Comparison of ENCODE assay signal across 23 cellular contexts in genomic region chr2:15686643-15687042, GRCh38.
"Had no signal": no experiment of that assay in that cellular context is flagged by ENCODE, and none has a peak within 500 bp of the region (broad histone marks: within the 10 kb centered on the region; RNA-seq: fewer than 3 reads in every experiment).

No MANE protein-coding gene starts in this region.

- H3K27ac ChIP-seq: colonic mucosa, coronary artery, dorsolateral prefrontal cortex, epithelial cell of prostate, esophagus muscularis mucosa, esophagus squamous epithelium, foreskin keratinocyte, gastrocnemius medialis, gastroesophageal sphincter, heart left ventricle, heart right ventricle had no signal

- H3K36me3 ChIP-seq: colonic mucosa, esophagus muscularis mucosa, esophagus squamous epithelium, gastrocnemius medialis, gastroesophageal sphincter, heart left ventricle, heart right ventricle had no signal

- H3K4me3 ChIP-seq: colonic mucosa, coronary artery, dorsolateral prefrontal cortex, esophagus muscularis mucosa, esophagus squamous epithelium, gastrocnemius medialis, gastroesophageal sphincter, heart left ventricle, heart right ventricle had no signal

- DNase-seq: colonic mucosa; cortex of kidney; dermis blood vessel endothelial cell; dorsolateral prefrontal cortex; effector CD4-positive, alpha-beta T cell; effector CD8-positive, alpha-beta T cell; effector memory CD4-positive, alpha-beta T cell; effector memory CD8-positive, alpha-beta T cell; endodermal cell; erythroblast; esophagus squamous epithelium; foreskin fibroblast; foreskin keratinocyte; foreskin melanocyte; gastrocnemius medialis; glutamatergic neuron; head of caudate nucleus; heart left ventricle; heart right ventricle had no signal

- H3K27me3 ChIP-seq: colonic mucosa, esophagus muscularis mucosa, esophagus squamous epithelium, gastrocnemius medialis, gastroesophageal sphincter, heart right ventricle had no signal

- H3K9me3 ChIP-seq: colonic mucosa, esophagus squamous epithelium, gastrocnemius medialis, gastroesophageal sphincter, heart left ventricle had no signal

- H3K4me1 ChIP-seq: colonic mucosa, esophagus muscularis mucosa, esophagus squamous epithelium, foreskin keratinocyte, gastrocnemius medialis, gastroesophageal sphincter, heart left ventricle had no signal
